Comparison of ENCODE assay signal across 8 cellular contexts in the genomic region with DNA sequence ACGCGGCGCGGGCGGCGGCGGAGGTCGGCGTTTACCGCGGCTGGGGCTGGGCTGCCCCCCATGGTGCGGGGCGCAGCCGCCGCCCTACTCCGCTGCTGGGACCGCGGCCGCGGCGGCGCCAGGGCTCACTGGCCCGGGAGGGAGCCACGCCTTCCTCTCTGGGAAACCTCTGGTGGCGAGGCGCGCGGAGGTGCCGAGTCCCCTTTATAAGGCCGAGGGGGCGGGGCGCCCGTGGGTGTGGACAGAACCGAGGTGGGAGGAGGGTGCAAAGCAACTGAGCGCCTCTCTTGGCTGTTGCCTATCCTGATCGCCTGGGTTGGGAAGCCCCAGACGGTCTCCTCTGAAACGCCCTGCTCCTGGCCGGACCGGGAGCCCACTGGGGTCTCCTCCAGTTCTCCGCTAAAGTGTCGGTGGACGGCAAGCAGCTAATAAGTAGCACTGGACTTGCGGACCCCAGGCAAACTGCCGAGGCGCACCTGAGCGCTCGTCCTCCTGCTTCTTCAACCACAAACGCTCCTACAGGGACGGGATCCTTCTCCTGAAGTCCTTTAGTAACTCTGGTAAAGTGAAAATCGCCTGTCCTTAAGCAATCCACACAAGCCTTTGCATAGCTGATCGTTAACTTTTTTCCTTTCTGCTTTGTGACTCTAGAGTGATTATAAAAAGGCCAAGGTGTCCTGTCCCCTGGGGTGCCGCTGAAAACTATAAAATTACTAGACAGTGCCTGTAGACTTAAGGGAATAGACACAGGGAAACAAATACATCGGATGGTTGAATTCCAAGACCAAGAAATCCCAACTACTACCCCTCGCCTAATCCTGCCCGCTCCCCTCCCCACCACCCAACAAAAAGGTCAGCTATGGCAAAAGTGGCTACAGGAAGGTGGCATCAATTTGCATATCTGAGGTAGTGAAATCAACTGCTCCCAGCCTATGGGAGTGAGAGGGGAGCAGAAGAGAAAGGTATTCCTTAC. TPM values are rescaled to one million over a fixed set of nuclear protein-coding genes. Genes with fewer than 3 reads are reported as not detected.
DNase-seq lines count a peak whose midpoint lies in the region; ATAC-seq and TF ChIP-seq lines count a peak whose summit lies in the region.

PTGER3 (minus strand) TSS at position 182 of the 973 bp plus-strand sequence. CDS start 239 bp downstream, outside the sequence.

- H3K4me1 ChIP-seq in fibroblast of lung (ENCODE audit: control insufficient read depth, extremely low read depth, insufficient read depth, low read length): no peaks in the 10 kb centered on the region

- H3K79me2 ChIP-seq in fibroblast of lung (ENCODE audit: control insufficient read depth, insufficient read depth, low read length): no peaks in the 10 kb centered on the region

- H3K27ac Mint-ChIP-seq in neural crest cell (ENCODE audit: unreplicated experiment): no peak within 1 kb of the TSS

- H3K4me1 Mint-ChIP-seq in neural crest cell: peaks cover 7% of the 10 kb centered on the region

- H3K9ac ChIP-seq in fibroblast of lung (ENCODE audit: insufficient read depth, low read length): peak within 1 kb of the TSS; percentile 2

- ATAC-seq in GM21381 (IDR thresholded peaks at IDR 0.05; ENCODE audit: unreplicated experiment): peak; percentile 41

- H3K4me2 ChIP-seq in fibroblast of lung (ENCODE audit: extremely low read depth, insufficient read depth, low read length): peak within 1 kb of the TSS; percentile 88

- H3K27me3 ChIP-seq in fibroblast of lung (ENCODE audit: control insufficient read depth, insufficient read depth, low read length): peaks cover 21% of the 10 kb centered on the region

- no peak for TF ChIP-seq CTCF in AG10803 (conservative IDR thresholded peaks at IDR 0.05; ENCODE audit: low read length)
- TF ChIP-seq CTCF in fibroblast of lung (conservative IDR thresholded peaks at IDR 0.05 in 1 of 2, IDR thresholded peaks at IDR 0.05 in 1 of 2; ENCODE audit: low read depth in 1 of 2, low read length in 2 of 2): no peak
- TF ChIP-seq CTCF in neural crest cell (conservative IDR thresholded peaks at IDR 0.05): no peak

- H3K36me3 ChIP-seq in fibroblast of lung (ENCODE audit: control insufficient read depth, insufficient read depth, low read length): no peaks in the 10 kb centered on the region

- H3K27me3 Mint-ChIP-seq in neural crest cell (ENCODE audit: low read depth): peaks cover 80% of the 10 kb centered on the region

- peaks cover 2% of the 10 kb centered on the region for H3K36me3 Mint-ChIP-seq in neural crest cell (ENCODE audit: low read depth)

- H2AFZ ChIP-seq in fibroblast of lung (ENCODE audit: low read length): peak within 1 kb of the TSS; percentile 93

- no peaks in the 10 kb centered on the region for H4K20me1 ChIP-seq in fibroblast of lung (ENCODE audit: control insufficient read depth, extremely low read depth, insufficient read depth, low read length)

- no peaks in the 10 kb centered on the region for H3K9me3 ChIP-seq in fibroblast of lung (ENCODE audit: control insufficient read depth, insufficient read depth, low read depth, low read length)

- H3K27ac ChIP-seq in fibroblast of lung (ENCODE audit: insufficient read depth, low read length): no peak within 1 kb of the TSS

- no peaks in the 10 kb centered on the region for H3K9me3 Mint-ChIP-seq in neural crest cell

- H3K4me3 Mint-ChIP-seq in neural crest cell: peak within 1 kb of the TSS; percentile 81

- DNase-seq in AG10803 (ENCODE audit: low read depth) (peak; percentile 36), NCI-H2171 (lab: John Stamatoyannopoulos, UW) (peak; percentile 40), activated T-cell treated with anti-CD3 and anti-CD28 coated beads for 4 hours (peak; percentile 44), fibroblast of lung (ENCODE audit: low read depth in 2 of 2) (no peak), neural crest cell (ENCODE audit: low read depth, low spot score) (peak; percentile 49), ureter (ENCODE audit: low spot score) (peak; percentile 61), KG1 (lab: John Stamatoyannopoulos, UW) (no peak)

- peak within 1 kb of the TSS; percentile 70 for H3K4me3 ChIP-seq in AG10803 (ENCODE audit: low read length)
- H3K4me3 ChIP-seq in fibroblast of lung (replicated peaks in 1 of 4; ENCODE audit: control extremely low read depth in 1 of 4, insufficient read depth in 1 of 4, low read depth in 3 of 4, low read length in 4 of 4): peak within 1 kb of the TSS; percentile 38 to 59 (median 51)

RNA-seq across cellular contexts. Expression of gene PTGER3, which starts in this region (rescaled TPM):
- 0.51 and 1.5 TPM in 2 replicates for total RNA-seq in fibroblast of lung
- 0.89 and 1.6 TPM in 2 replicates for polyA plus RNA-seq in fibroblast of lung
- polyA plus RNA-seq in fibroblast of lung (2012): 0.98 and 1.8 TPM in 2 replicates
- polyA minus RNA-seq in fibroblast of lung (ENCODE audit: low replicate concordance): 0.48 and 0.63 TPM in 2 replicates
- total RNA-seq in neural crest cell: not detected in 2 replicates
- 6.0 TPM for total RNA-seq in ureter

Comparison
In these comparisons a context has a peak if more than half of its experiments do, and no peak if none do; other contexts are left out.
1. Peak in DNase-seq in neural crest cell; RNA of the gene not detected or under 1 TPM.
2. DNase-seq: peak in AG10803 (single experiment), NCI-H2171 (single experiment), activated T-cell treated with anti-CD3 and anti-CD28 coated beads for 4 hours (single experiment) and ureter (single experiment); none in fibroblast of lung (0 of 2) and KG1 (single experiment).